In the genomic region with DNA sequence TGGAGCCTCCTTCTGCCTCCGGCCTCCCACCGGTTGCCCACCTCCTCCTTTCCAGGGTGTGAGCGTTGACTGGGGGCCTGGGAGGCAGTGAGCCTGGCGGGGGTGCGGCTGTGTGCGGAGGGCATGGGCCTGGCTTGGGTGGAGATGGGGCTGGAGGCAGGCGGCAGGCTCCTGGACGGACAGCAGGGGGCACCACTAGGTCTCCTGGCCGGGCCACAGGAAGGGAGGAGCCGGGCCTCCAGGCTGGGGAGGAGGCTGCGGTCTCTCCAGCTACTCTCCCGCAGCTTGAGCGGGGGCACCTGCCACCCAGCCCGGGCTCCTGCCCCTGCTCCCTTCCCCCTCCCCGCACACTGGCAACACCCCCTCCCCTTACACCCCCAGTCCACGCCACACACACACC, we compare ENCODE assay signal across 9 cellular contexts. TPM values are rescaled to one million over a fixed set of nuclear protein-coding genes. Genes with fewer than 3 reads are reported as not detected.
DNase-seq lines count a peak whose midpoint lies in the region; ATAC-seq, FAIRE-seq and TF ChIP-seq lines count a peak whose summit lies in the region.
"Not testable (repeated sequence)": the region's sequence is repeated elsewhere in the genome, so short reads cannot be mapped to it uniquely, and the experiment has no call there.
"Had no signal": no experiment of that assay in that cellular context is flagged by ENCODE, and none has a peak within 500 bp of the region (broad histone marks: within the 10 kb centered on the region; RNA-seq: fewer than 3 reads in every experiment).

No MANE protein-coding gene starts in this region.

- not testable (repeated sequence) for H3K27me3 Mint-ChIP-seq in T-helper 17 cell; naive thymus-derived CD8-positive, alpha-beta T cell

- H3K9me3 Mint-ChIP-seq in naive thymus-derived CD8-positive, alpha-beta T cell, result not testable (repeated sequence)

- not testable (repeated sequence) for H3K9me1 ChIP-seq in K562 (ENCODE audit: control insufficient read depth, insufficient read depth, low read length)

- WGBS in K562 (ENCODE audit: insufficient coverage, low coverage, missing lambda C conversion rate), result no CpG with 5 or more reads among the region's 16 CpGs
- no CpG with 5 or more reads among the region's 16 CpGs for WGBS in right cardiac atrium

- H3K4me2 ChIP-seq in K562 (ENCODE audit: insufficient read depth, low read length), result not testable (repeated sequence)

- TF ChIP-seq RAD21 in K562 (CRISPR knock-in tag; conservative IDR thresholded peaks at IDR 0.05 in 1 of 2, IDR thresholded peaks at IDR 0.05 in 1 of 2), result not testable (repeated sequence)

- BruUV-seq in K562 (replicated peaks; lab: Mats Ljungman, UMichigan), result not testable (repeated sequence)

- not testable (repeated sequence) for H3K4me1 ChIP-seq in K562 (replicated peaks in 1 of 2; ENCODE audit: control insufficient read depth in 2 of 2, insufficient read depth in 2 of 2, low read length in 2 of 2); right cardiac atrium (ENCODE audit: control insufficient read depth, insufficient read depth, low read length); upper lobe of right lung

- not testable (repeated sequence) for H3K79me2 ChIP-seq in K562 (ENCODE audit: control insufficient read depth, insufficient read depth, low read length)

- H4K20me1 ChIP-seq in K562 (replicated peaks; ENCODE audit: control insufficient read depth, insufficient read depth, low read length), result not testable (repeated sequence)

- H3K4me3 ChIP-seq in K562; right cardiac atrium (ENCODE audit: low read length); upper lobe of right lung: not testable (repeated sequence)

- H3K27ac Mint-ChIP-seq in T-helper 17 cell; naive thymus-derived CD8-positive, alpha-beta T cell: not testable (repeated sequence)

- H3K27me3 ChIP-seq in K562 (ENCODE audit: control insufficient read depth in 2 of 2, insufficient read depth in 2 of 2, low read length in 2 of 2); right cardiac atrium (ENCODE audit: control insufficient read depth, insufficient read depth); upper lobe of right lung: not testable (repeated sequence)

- FAIRE-seq in K562 (lab: Jason Lieb, UNC), result not testable (repeated sequence)

- H3K27ac ChIP-seq in K562 (ENCODE audit: extremely low read depth, low read depth, low read length); right cardiac atrium (ENCODE audit: low read length); upper lobe of right lung: not testable (repeated sequence)

- peak; percentile 74 for ATAC-seq in T-helper 17 cell
- peak; percentile 77 for ATAC-seq in K562
- ATAC-seq in right cardiac atrium, result not testable (repeated sequence)
- ATAC-seq in naive thymus-derived CD8-positive, alpha-beta T cell, result peak; percentile 62 to 72
- peak; percentile 69 for ATAC-seq in upper lobe of right lung

- H3K4me1 Mint-ChIP-seq in T-helper 17 cell; naive thymus-derived CD8-positive, alpha-beta T cell: not testable (repeated sequence)

- TF ChIP-seq EP300 in K562 (IDR thresholded peaks at IDR 0.05; ENCODE audit: low read length), result not testable (repeated sequence)

- in situ Hi-C loops in K562 (cut with MboI), result not testable (repeated sequence)

- H3K9me3 ChIP-seq in T-helper 17 cell (ENCODE audit: control insufficient read depth, low read length, poor library complexity, severe bottlenecking); K562 (replicated peaks; ENCODE audit: control insufficient read depth, insufficient read depth, low read depth, low read length); right cardiac atrium (ENCODE audit: control insufficient read depth, low read length); upper lobe of right lung: not testable (repeated sequence)

- DNase-seq in T-helper 17 cell, result peak in 2 of 3 donors; percentile 13 to 22
- DNase-seq in activated T-cell treated with anti-CD3 and anti-CD28 coated beads for 24 hours (ENCODE audit: low read depth), result peak; percentile 34
- not testable (repeated sequence) for DNase-seq in K562 (ENCODE audit: extremely low read depth in 1 of 4, low spot score in 3 of 4); upper lobe of right lung
- DNase-seq in right cardiac atrium, result peak in 2 of 3 donors; percentile 31 to 58
- peak in 5 of 10 donors; percentile 24 to 64 (median 33) for DNase-seq in naive thymus-derived CD8-positive, alpha-beta T cell
- DNase-seq in stimulated activated CD4-positive, alpha-beta T cell treated with anti-CD3 and anti-CD28 coated beads, TNF-alpha, amount 100 ng/mL, for 24 hours (ENCODE audit: low read depth in 3 of 3), result peak in 2 of 3 experiments; percentile 19 to 59

- TF ChIP-seq CTCF in GM12874 (IDR thresholded peaks at IDR 0.05; ENCODE audit: insufficient read depth, low read depth, low read length), result 0 out of 2 replicates have a peak, but pooled peaks have one; percentile 4
- TF ChIP-seq CTCF in K562 (IDR thresholded peaks at IDR 0.05 in 2 of 3, conservative IDR thresholded peaks at IDR 0.05 in 1 of 3; ENCODE audit: insufficient read depth in 2 of 3, low read depth in 1 of 3, low read length in 3 of 3); upper lobe of right lung (IDR thresholded peaks at IDR 0.05): not testable (repeated sequence)

- POLR2A ChIA-PET in K562 (lab: Yijun Ruan, JAX); naive thymus-derived CD8-positive, alpha-beta T cell (lab: Charles Lee): not testable (repeated sequence)

- not testable (repeated sequence) for H3K36me3 ChIP-seq in K562 (ENCODE audit: control insufficient read depth, insufficient read depth, low read length); upper lobe of right lung

- intact Hi-C loops in K562 (cut with micrococcal nuclease); right cardiac atrium (cut with DNase I); upper lobe of right lung (cut with DNase I): not testable (repeated sequence)

- H3K36me3 Mint-ChIP-seq in T-helper 17 cell (ENCODE audit: low read depth); naive thymus-derived CD8-positive, alpha-beta T cell: not testable (repeated sequence)

- TF ChIP-seq POLR2A in K562 (conservative IDR thresholded peaks at IDR 0.05), result not testable (repeated sequence)

- CTCF ChIA-PET in K562 (lab: Yijun Ruan, JAX; ENCODE audit: low intra/inter-chr PET ratio), result not testable (repeated sequence)

- not testable (repeated sequence) for H3K9ac ChIP-seq in K562 (ENCODE audit: insufficient read depth in 1 of 2, low read depth in 2 of 2, low read length in 2 of 2)

- not testable (repeated sequence) for H3K4me3 Mint-ChIP-seq in T-helper 17 cell; naive thymus-derived CD8-positive, alpha-beta T cell

- H2AFZ ChIP-seq in K562 (ENCODE audit: low read depth, low read length), result not testable (repeated sequence)

RNA-seq across cellular contexts. Expression of a gene that starts 38.1 kb away (rescaled TPM):
- total RNA-seq in T-helper 17 cell (under 1 TPM; 0.26 to 0.32 TPM), K562 (2014; rRNA removed) (not detected in 2 replicates), K562 (2014; rRNA removed; fragmentation: Illumina TruSeq; extraction: Trizol) (not detected in 2 replicates), K562 (2015; rRNA removed; fragmentation: Illumina TruSeq; extraction: Trizol) (not detected in 2 replicates), K562 (2021) (not detected in 2 replicates), right cardiac atrium (1 to 10 TPM in 1 of 4 donors, under 1 TPM in 2, not detected in 1; 0.31 to 1.5 (median 0.34) TPM), upper lobe of right lung (2.1 TPM)
- total RNA-seq in K562 (2011; cell fraction: chromatin; rRNA removed; ENCODE audit: low replicate concordance), result not detected in 2 replicates
- total RNA-seq in K562 (2011; cell fraction: nucleolus; rRNA removed), result not detected in 2 replicates
- not detected in 2 replicates for total RNA-seq in K562 (2011; cell fraction: nucleoplasm; rRNA removed)
- polyA plus RNA-seq in K562 (2011; rRNA removed) (not detected in 2 replicates), K562 (2014; fragmentation: Illumina TruSeq; extraction: Trizol) (not detected in 2 replicates), K562 (2014; fragmentation: Nextera tagmentation; extraction: Ambion mirVana) (not detected), K562 (2014; rRNA removed) (0.32 TPM in 1 of 2 replicates, not detected in the other), right cardiac atrium (0.50 TPM)
- polyA plus RNA-seq in K562 (2011; cell fraction: cytosol; rRNA removed), result not detected in 2 replicates
- polyA plus RNA-seq in K562 (2011; cell fraction: nucleus; rRNA removed), result 0.07 TPM in 1 of 2 replicates, not detected in the other
- 0.10 TPM in 1 of 2 replicates, not detected in the other for polyA plus RNA-seq in K562 (2012)
- polyA minus RNA-seq in K562 (2011; rRNA and poly(A)+ RNA removed), result not detected in 2 replicates
- polyA minus RNA-seq in K562 (2011; cell fraction: cytosol; rRNA and poly(A)+ RNA removed), result not detected in 2 replicates
- polyA minus RNA-seq in K562 (2011; cell fraction: nucleus; rRNA and poly(A)+ RNA removed), result not detected in 2 replicates
- 1 to 10 TPM in 1 of 2 experiments, under 1 TPM in 1; 0.49 to 1.9 TPM for total RNA-seq in naive thymus-derived CD8-positive, alpha-beta T cell
- not detected for polyA plus RNA-seq in naive thymus-derived CD8-positive, alpha-beta T cell
- total RNA-seq: HFFc6 had no signal
